In genomic region chr17:7020894-7021664, GRCh38 we compare ENCODE assay signal across 8 cellular contexts. TPM values are rescaled to one million over a fixed set of nuclear protein-coding genes. Genes with fewer than 3 reads are reported as not detected.
A peak's percentile ranks its signal among the peaks of the same experiment; 100 is the strongest.
DNase-seq lines count a peak whose midpoint lies in the region; ATAC-seq and TF ChIP-seq lines count a peak whose summit lies in the region.

No MANE protein-coding gene starts in this region.

- peak overlapping the region; percentile 29 for H3K4me3 Mint-ChIP-seq in Caco-2 (ENCODE audit: unreplicated experiment)

- H3K27ac ChIP-seq in parathyroid adenoma: peak overlapping the region; percentile 77

- H3K27me3 ChIP-seq in Caco-2 (replicated peaks; ENCODE audit: control insufficient read depth, insufficient read depth, low read length) (no peaks in the 10 kb centered on the region), NT2/D1 (ENCODE audit: insufficient read depth, insufficient read length) (peaks cover 16% of the 10 kb centered on the region), parathyroid adenoma (ENCODE audit: control insufficient read depth, insufficient read depth, low read length) (no peaks in the 10 kb centered on the region)

- H3K79me2 ChIP-seq in parathyroid adenoma: no peaks in the 10 kb centered on the region

- no peaks in the 10 kb centered on the region for H3K4me1 Mint-ChIP-seq in Caco-2 (ENCODE audit: low read depth, unreplicated experiment)

- DNase-seq in Caco-2: no peak
- DNase-seq in NT2/D1 (ENCODE audit: low read depth, low spot score): no peak
- DNase-seq in epidermal melanocyte (ENCODE audit: insufficient read length, low spot score): peak; percentile 10
- no peak for DNase-seq in foreskin fibroblast
- no peak for DNase-seq in NCI-H1417 treated with DMSO at 0.1 percent for 48 hours (lab: John Stamatoyannopoulos, UW)

- H3K27ac Mint-ChIP-seq in Caco-2 (ENCODE audit: unreplicated experiment): no peak overlapping the region

- H3K4me3 ChIP-seq in Caco-2 (ENCODE audit: low read depth, low read length) (no peak overlapping the region), NT2/D1 (ENCODE audit: insufficient read length, low read depth) (no peak overlapping the region), parathyroid adenoma (ENCODE audit: low read depth, low read length) (peak overlapping the region; percentile 35), foreskin fibroblast (ENCODE audit: low read depth in 1 of 2, low read length in 2 of 2) (no peak overlapping the region)

- H3K9me3 Mint-ChIP-seq in Caco-2 (ENCODE audit: unreplicated experiment): no peaks in the 10 kb centered on the region

- H3K4me1 ChIP-seq in Caco-2: no peaks in the 10 kb centered on the region
- peaks cover 2% of the 10 kb centered on the region for H3K4me1 ChIP-seq in NT2/D1 (ENCODE audit: insufficient read depth, insufficient read length)
- H3K4me1 ChIP-seq in parathyroid adenoma: no peaks in the 10 kb centered on the region

- H2AFZ ChIP-seq in parathyroid adenoma: peak overlapping the region; percentile 54

- CTCF ChIA-PET in Caco-2 (lab: Charles Lee): interaction anchor here (0.7 to 1.1 kb wide), 2 partner anchors 25 to 30 kb away, joined by 3 to 4 read pairs; no protein-coding TSS in a partner anchor

- BruUV-seq in Caco-2 (replicated peaks; lab: Mats Ljungman, UMichigan): no TSS peak

- H3K27me3 Mint-ChIP-seq in Caco-2 (ENCODE audit: insufficient read depth, unreplicated experiment): no peaks in the 10 kb centered on the region

- POLR2A ChIA-PET in Caco-2 (lab: Charles Lee): no interaction called here

- ATAC-seq in GM21381 (IDR thresholded peaks at IDR 0.05; ENCODE audit: unreplicated experiment) (no peak), GM21717 (IDR thresholded peaks at IDR 0.05; ENCODE audit: unreplicated experiment) (no peak)

- H3K9me3 ChIP-seq in Caco-2: no peaks in the 10 kb centered on the region
- H3K9me3 ChIP-seq in NT2/D1 (ENCODE audit: insufficient read depth, low read length): no peaks in the 10 kb centered on the region
- no peaks in the 10 kb centered on the region for H3K9me3 ChIP-seq in parathyroid adenoma (ENCODE audit: control insufficient read depth, low read length)

- H3K9ac ChIP-seq in NT2/D1 (ENCODE audit: insufficient read length, low read depth) (peak overlapping the region; percentile 64), parathyroid adenoma (no peak overlapping the region)

- intact Hi-C loops in Caco-2 (cut with micrococcal nuclease; ENCODE audit: unreplicated experiment): no loop called here

- TF ChIP-seq CTCF in Caco-2 (IDR thresholded peaks at IDR 0.05; ENCODE audit: insufficient read depth in 1 of 2, low read depth in 1 of 2, low read length in 1 of 2, severe bottlenecking in 1 of 2, unreplicated experiment in 1 of 2) (no peak), parathyroid adenoma (IDR thresholded peaks at IDR 0.05) (no peak), foreskin fibroblast (IDR thresholded peaks at IDR 0.05; ENCODE audit: low read depth, low read length) (no peak)

- H3K4me2 ChIP-seq in parathyroid adenoma (ENCODE audit: low read length): peak overlapping the region; percentile 54

- H3K36me3 Mint-ChIP-seq in Caco-2 (ENCODE audit: insufficient read depth, unreplicated experiment): peaks cover 5% of the 10 kb centered on the region

- H3K36me3 ChIP-seq in Caco-2 (ENCODE audit: control insufficient read depth, insufficient read depth, low read length): peaks cover 1% of the 10 kb centered on the region; the same call in 1 of the 2 replicates
- H3K36me3 ChIP-seq in NT2/D1 (ENCODE audit: insufficient read depth, insufficient read length, low read length): peaks cover 15% of the 10 kb centered on the region
- H3K36me3 ChIP-seq in parathyroid adenoma (ENCODE audit: control insufficient read depth, insufficient read depth, low read length): no peaks in the 10 kb centered on the region

RNA-seq across cellular contexts. Expression of gene BCL6B, which starts 1.8 kb away (rescaled TPM):
- total RNA-seq in Caco-2 (2022): not detected in 2 replicates

RNA-seq across cellular contexts. Expression of gene RNASEK, which starts 8.7 kb away (rescaled TPM):
- 61.9 and 63.0 TPM in 2 replicates for total RNA-seq in Caco-2 (2022)

RNA-seq across cellular contexts. Expression of gene SLC16A13, which starts 14.7 kb away (rescaled TPM):
- 7.1 and 8.7 TPM in 2 replicates for total RNA-seq in Caco-2 (2022)

RNA-seq across cellular contexts. Expression of gene SLC16A11, which starts 22.8 kb away (rescaled TPM):
- 0.35 and 0.43 TPM in 2 replicates for total RNA-seq in Caco-2 (2022)

RNA-seq across cellular contexts. Expression of gene ALOX12, which starts 25.2 kb away (rescaled TPM):
- not detected in 2 replicates for total RNA-seq in Caco-2 (2022)
